Comparison of ENCODE assay signal across 1 cellular context in genomic region chr7:133491846-133492652, GRCh38.
TF ChIP-seq lines count a peak whose summit lies in the region.

No MANE protein-coding gene starts in this region.

TF ChIP-seq in HEK293, 187 proteins besides CTCF, POLR2A, EP300 and RAD21 (continued from another document):
- TF ChIP-seq ZSCAN5A (tag by site-specific recombination; IDR thresholded peaks at IDR 0.05) (peak; percentile 82; the same call in 1 of the 2 replicates), ZNF585B (tag by site-specific recombination; IDR thresholded peaks at IDR 0.05) (no peak), YY1 (tag by site-specific recombination; IDR thresholded peaks at IDR 0.05) (no peak), ZNF366 (tag by site-specific recombination; conservative IDR thresholded peaks at IDR 0.05) (peak; percentile 81), ZNF133 (tag by site-specific recombination; IDR thresholded peaks at IDR 0.05) (no peak), MZF1 (tag by site-specific recombination; IDR thresholded peaks at IDR 0.05; ENCODE audit: borderline replicate concordance) (peak; percentile 85), KLF1 (tag by site-specific recombination; IDR thresholded peaks at IDR 0.05) (peak; percentile 77), ZNF2 (tag by site-specific recombination; IDR thresholded peaks at IDR 0.05) (peak; percentile 98), SETDB1 (IDR thresholded peaks at IDR 0.05; ENCODE audit: insufficient read length, low read length) (no peak), ZNF280D (tag by site-specific recombination; IDR thresholded peaks at IDR 0.05) (no peak), FEZF1 (tag by site-specific recombination; IDR thresholded peaks at IDR 0.05) (peak; percentile 99), ZNF112 (tag by site-specific recombination; IDR thresholded peaks at IDR 0.05) (no peak), ZNF518A (tag by site-specific recombination; conservative IDR thresholded peaks at IDR 0.05; ENCODE audit: low read depth) (peak; percentile 69), ZNF404 (tag by site-specific recombination; IDR thresholded peaks at IDR 0.05) (no peak), ZBTB44 (tag by site-specific recombination; IDR thresholded peaks at IDR 0.05) (peak; percentile 82), ZNF837 (tag by site-specific recombination; IDR thresholded peaks at IDR 0.05) (no peak), ZNF26 (tag by site-specific recombination; IDR thresholded peaks at IDR 0.05) (peak; percentile 44; the same call in 1 of the 2 replicates), ZBTB8A (tag by site-specific recombination; IDR thresholded peaks at IDR 0.05) (peak; percentile 56; the same call in 1 of the 2 replicates), ZNF514 (tag by site-specific recombination; IDR thresholded peaks at IDR 0.05) (no peak), BCL11B (tag by site-specific recombination; IDR thresholded peaks at IDR 0.05; ENCODE audit: low read depth) (peak; percentile 99), ZNF629 (tag by site-specific recombination; IDR thresholded peaks at IDR 0.05) (peak; percentile 99), ZNF501 (tag by site-specific recombination; IDR thresholded peaks at IDR 0.05) (peak; percentile 96), ZNF707 (tag by site-specific recombination; IDR thresholded peaks at IDR 0.05) (no peak), ZNF211 (tag by site-specific recombination; IDR thresholded peaks at IDR 0.05; ENCODE audit: low read depth) (no peak), ZNF610 (tag by site-specific recombination; IDR thresholded peaks at IDR 0.05; ENCODE audit: borderline replicate concordance) (peak; percentile 79), REPIN1 (tag by site-specific recombination; IDR thresholded peaks at IDR 0.05; ENCODE audit: low read depth) (no peak), ZNF488 (tag by site-specific recombination; IDR thresholded peaks at IDR 0.05) (peak; percentile 84), ZNF701 (tag by site-specific recombination; IDR thresholded peaks at IDR 0.05) (no peak), ZNF23 (tag by site-specific recombination; IDR thresholded peaks at IDR 0.05; ENCODE audit: borderline replicate concordance) (no peak), ZNF324 (tag by site-specific recombination; IDR thresholded peaks at IDR 0.05) (peak; percentile 97), PRDM4 (tag by site-specific recombination; IDR thresholded peaks at IDR 0.05) (peak; percentile 98), OSR2 (tag by site-specific recombination; IDR thresholded peaks at IDR 0.05) (peak; percentile 99), ZFP41 (tag by site-specific recombination; IDR thresholded peaks at IDR 0.05; ENCODE audit: borderline replicate concordance) (no peak)
